In genomic region chr13:99498304-99499161, GRCh38 we compare ENCODE assay signal across 8 cellular contexts. TPM values are rescaled to one million over a fixed set of nuclear protein-coding genes. Genes with fewer than 3 reads are reported as not detected.
DNase-seq lines count a peak whose midpoint lies in the region; ATAC-seq and TF ChIP-seq lines count a peak whose summit lies in the region.

No MANE protein-coding gene starts in this region.

- H3K27ac ChIP-seq in PC-3 (ENCODE audit: low read length) (peak overlapping the region; percentile 70), esophagus (ENCODE audit: low read depth in 2 of 2, low read length in 1 of 2) (peak overlapping the region; percentile 86 to 97), mucosa of rectum (ENCODE audit: low read depth in 2 of 2, low read length in 2 of 2) (peak overlapping the region; percentile 94 to 95)

- no peaks in the 10 kb centered on the region for H3K9me3 ChIP-seq in PC-3 (ENCODE audit: low read length)
- no peaks in the 10 kb centered on the region for H3K9me3 ChIP-seq in esophagus (ENCODE audit: control insufficient read depth in 2 of 2, insufficient read depth in 1 of 2, low read depth in 1 of 2, low read length in 1 of 2)
- no peaks in the 10 kb centered on the region for H3K9me3 ChIP-seq in mucosa of rectum (ENCODE audit: control insufficient read depth in 2 of 2, low read length in 2 of 2)

- no peak for TF ChIP-seq RAD21 in Ishikawa (IDR thresholded peaks at IDR 0.05; ENCODE audit: low read depth)

- H3K9ac ChIP-seq in PC-3 (ENCODE audit: low read length), result peak overlapping the region; percentile 76
- peak overlapping the region; percentile 79 to 85 for H3K9ac ChIP-seq in mucosa of rectum (ENCODE audit: low read depth in 1 of 2, low read length in 2 of 2)

- 0 out of 2 replicates have a peak, but pooled peaks cover 4% of the 10 kb centered on the region for H4K20me1 ChIP-seq in PC-3 (ENCODE audit: low read length)

- intact Hi-C loops in PC-3 (cut with micrococcal nuclease), result loop anchor here (1.0 kb wide), 1 partner anchor 30 kb away; no protein-coding TSS in a partner anchor

- no peaks in the 10 kb centered on the region for H3K27me3 Mint-ChIP-seq in activated T-cell treated with anti-CD3 and anti-CD28 coated beads, Interleukin-2, amount 50 U/mL, for 24 hours

- peak; percentile 85 for DNase-seq in DMS114 treated with DMSO at 0.1 percent for 48 hours (lab: John Stamatoyannopoulos, UW; ENCODE audit: unreplicated experiment)
- DNase-seq in PC-3, result peak; percentile 93
- DNase-seq in activated T-cell treated with anti-CD3 and anti-CD28 coated beads, Interleukin-2, amount 50 U/mL, for 24 hours, result peak; percentile 96
- DNase-seq in stimulated activated CD8-positive, alpha-beta memory T cell treated with anti-CD3 and anti-CD28 coated beads, Interleukin-4, amount 100 ng/mL, for 4 hours (ENCODE audit: low read depth in 2 of 2, low spot score in 1 of 2), result peak; percentile 87 to 94

- H3K27me3 ChIP-seq in PC-3 (ENCODE audit: low read length), result no peaks in the 10 kb centered on the region
- H3K27me3 ChIP-seq in esophagus (ENCODE audit: control insufficient read depth in 1 of 2, insufficient read depth in 2 of 2, low read length in 2 of 2), result no peaks in the 10 kb centered on the region
- no peaks in the 10 kb centered on the region for H3K27me3 ChIP-seq in mucosa of rectum (ENCODE audit: control insufficient read depth in 2 of 2, insufficient read depth in 2 of 2, low read length in 2 of 2)

- no TSS peak for BruUV-seq in PC-3 (replicated peaks; lab: Mats Ljungman, UMichigan)

- peaks cover 23% of the 10 kb centered on the region for H3K79me2 ChIP-seq in PC-3 (ENCODE audit: low read length)

- H3K36me3 ChIP-seq in PC-3 (ENCODE audit: low read depth, low read length) (no peaks in the 10 kb centered on the region), esophagus (ENCODE audit: control insufficient read depth in 2 of 2, insufficient read depth in 2 of 2, low read length in 1 of 2) (no peaks in the 10 kb centered on the region), mucosa of rectum (ENCODE audit: control insufficient read depth in 2 of 2, insufficient read depth in 2 of 2, low read length in 2 of 2) (no peaks in the 10 kb centered on the region)

- H2AFZ ChIP-seq in PC-3 (ENCODE audit: low read length), result peak overlapping the region; percentile 86

- peak overlapping the region; percentile 96 for H3K27ac Mint-ChIP-seq in activated T-cell treated with anti-CD3 and anti-CD28 coated beads, Interleukin-2, amount 50 U/mL, for 24 hours

- WGBS in esophagus, 2 donors, result 3% methylated on average over 49 of the region's 49 CpGs

- H3K4me3 Mint-ChIP-seq in activated T-cell treated with anti-CD3 and anti-CD28 coated beads, Interleukin-2, amount 50 U/mL, for 24 hours, result peak overlapping the region; percentile 94

- H3K4me1 ChIP-seq in PC-3 (ENCODE audit: insufficient read depth, low read length) (peaks cover 30% of the 10 kb centered on the region), esophagus (ENCODE audit: control insufficient read depth in 2 of 2, insufficient read depth in 2 of 2, low read length in 1 of 2) (no peaks in the 10 kb centered on the region), mucosa of rectum (ENCODE audit: control insufficient read depth in 2 of 2, insufficient read depth in 2 of 2, low read length in 2 of 2) (peaks cover 29 to 41% of the 10 kb centered on the region in 2 donors)

- POLR2A ChIA-PET in PC-3 (lab: Charles Lee; ENCODE audit: unreplicated experiment), result interaction anchor here (0.6 to 0.7 kb wide), 2 partner anchors 31 to 46 kb away, joined by 3 to 12 read pairs; no protein-coding TSS in a partner anchor

- ATAC-seq in GM21529 (IDR thresholded peaks at IDR 0.05; ENCODE audit: unreplicated experiment) (peak; percentile 50), PC-3 (peak; percentile 68)

- TF ChIP-seq CTCF in PC-3 (conservative IDR thresholded peaks at IDR 0.05; ENCODE audit: low read depth, low read length), result no peak

- peak overlapping the region; percentile 94 for H3K4me2 ChIP-seq in PC-3 (ENCODE audit: low read length)

- H3K4me3 ChIP-seq in PC-3 (ENCODE audit: low read length), result peak overlapping the region; percentile 66
- peak overlapping the region; percentile 46 to 56 for H3K4me3 ChIP-seq in esophagus (ENCODE audit: low read depth in 1 of 2, low read length in 2 of 2)
- H3K4me3 ChIP-seq in mucosa of rectum (ENCODE audit: low read length in 2 of 2), result peak overlapping the region; percentile 73 to 87

- no peak for TF ChIP-seq EP300 in Ishikawa (IDR thresholded peaks at IDR 0.05; ENCODE audit: borderline replicate concordance)

- H3F3A ChIP-seq in PC-3 (ENCODE audit: low read length, unreplicated experiment), result no peaks in the 10 kb centered on the region

- peaks cover 71% of the 10 kb centered on the region for H3K4me1 Mint-ChIP-seq in activated T-cell treated with anti-CD3 and anti-CD28 coated beads, Interleukin-2, amount 50 U/mL, for 24 hours (ENCODE audit: low read depth)

- no peaks in the 10 kb centered on the region for H3K9me2 ChIP-seq in PC-3 (replicated peaks; ENCODE audit: low read length)

- peaks cover 42% of the 10 kb centered on the region for H3K36me3 Mint-ChIP-seq in activated T-cell treated with anti-CD3 and anti-CD28 coated beads, Interleukin-2, amount 50 U/mL, for 24 hours (ENCODE audit: low read depth)

- CTCF ChIA-PET in PC-3 (lab: Charles Lee), result interaction anchor here (0.6 to 0.9 kb wide), 2 partner anchors 31 to 453 kb away, joined by 3 read pairs; no protein-coding TSS in a partner anchor

- H3K9me3 Mint-ChIP-seq in activated T-cell treated with anti-CD3 and anti-CD28 coated beads, Interleukin-2, amount 50 U/mL, for 24 hours, result peaks cover 7% of the 10 kb centered on the region

TF ChIP-seq in Ishikawa, 13 proteins besides CTCF, POLR2A, EP300 and RAD21:
- TF ChIP-seq TAF1 (IDR thresholded peaks at IDR 0.05; ENCODE audit: low read depth) (peak; percentile 78; the same call in 1 of the 2 replicates), FOXM1 (IDR thresholded peaks at IDR 0.05; ENCODE audit: borderline replicate concordance, low read depth) (no peak), YY1 (IDR thresholded peaks at IDR 0.05; ENCODE audit: low read depth) (peak; percentile 69), MAX (IDR thresholded peaks at IDR 0.05) (peak; percentile 71), CREB1 (IDR thresholded peaks at IDR 0.05; ENCODE audit: low read depth) (peak; percentile 63; the same call in 1 of the 2 replicates)

RNA-seq across cellular contexts. Expression of gene TM9SF2, which starts 2.7 kb away (rescaled TPM):
- total RNA-seq in PC-3 (2014; rRNA removed), result 80.7 and 84.6 TPM in 2 replicates
- 10 to 100 TPM; 26.3 to 48.0 TPM for polyA plus RNA-seq in esophagus

Comparison
In these comparisons a context has a peak if more than half of its experiments do, and no peak if none do; other contexts are left out.
1. Peak in every context shown above with its lines: DNase-seq, ATAC-seq, H3K4me3 ChIP-seq and H3K27ac ChIP-seq.